8 cellular contexts compared by ENCODE assay signal in genomic region chr14:106044949-106045596, GRCh38.
DNase-seq lines count a peak whose midpoint lies in the region; ATAC-seq, FAIRE-seq and TF ChIP-seq lines count a peak whose summit lies in the region.

No MANE protein-coding gene starts in this region.

- H3K9ac ChIP-seq in GM12878 (ENCODE audit: control insufficient read depth, insufficient read depth, low read length), result no peak overlapping the region

- TF ChIP-seq EP300 in GM12878 (IDR thresholded peaks at IDR 0.05; ENCODE audit: borderline replicate concordance in 1 of 2, control insufficient read depth in 1 of 2, low read depth in 2 of 2, low read length in 2 of 2), result no peak

- H3K27ac ChIP-seq in DOHH2 (ENCODE audit: low read depth, low read length) (no peak overlapping the region), GM12878 (ENCODE audit: control insufficient read depth, insufficient read depth) (no peak overlapping the region), spleen (no peak overlapping the region), uterus (no peak overlapping the region)

- H3K27ac Mint-ChIP-seq in T-helper 2 cell treated with Interferon-gamma antibody and Interleukin-4, amounts not matched to agents 5 μg/mL and 100 μg/mL, for 36 hours, result no peak overlapping the region

- no peak overlapping the region for H3K4me2 ChIP-seq in DOHH2 (ENCODE audit: low read length)
- H3K4me2 ChIP-seq in GM12878 (ENCODE audit: control insufficient read depth, insufficient read depth), result peak overlapping the region; percentile 64

- H3K4me3 ChIP-seq in DOHH2 (ENCODE audit: low read length), result no peak overlapping the region
- H3K4me3 ChIP-seq in GM12878, result no peak overlapping the region
- no peak overlapping the region for H3K4me3 ChIP-seq in spleen
- H3K4me3 ChIP-seq in uterus, result no peak overlapping the region

- no peaks in the 10 kb centered on the region for H3K9me3 Mint-ChIP-seq in T-helper 2 cell treated with Interferon-gamma antibody and Interleukin-4, amounts not matched to agents 5 μg/mL and 100 μg/mL, for 36 hours

- H3K27me3 ChIP-seq in DOHH2 (ENCODE audit: control insufficient read depth, low read length) (no peaks in the 10 kb centered on the region), GM12878 (replicated peaks in 1 of 2; ENCODE audit: control insufficient read depth in 2 of 2, insufficient read depth in 2 of 2, low read length in 1 of 2) (no peaks in the 10 kb centered on the region), spleen (replicated peaks in 1 of 7) (no peaks in the 10 kb centered on the region), uterus (peaks cover 0 to 4% of the 10 kb centered on the region in 2 donors)

- 1% methylated on average over 8 of the region's 9 CpGs for WGBS in GM12878 (ENCODE audit: insufficient coverage, insufficient replicate concordance, low lambda C conversion rate, missing lambda C conversion rate)
- 51 to 61% (median 56%) methylated on average over 8 to 9 of the region's 9 CpGs for WGBS in spleen, 5 donors

- TF ChIP-seq RAD21 in GM12878 (IDR thresholded peaks at IDR 0.05; ENCODE audit: insufficient read depth, low read depth, low read length), result peak; percentile 29; the same call in 1 of the 2 replicates

- intact Hi-C loops in GM12878 (cut with micrococcal nuclease; ENCODE audit: unreplicated experiment), result no loop called here
- intact Hi-C loops in spleen (cut with DNase I; ENCODE audit: low total_unique reads), result no loop called here
- intact Hi-C loops in uterus (cut with DNase I; ENCODE audit: low total_unique reads), result no loop called here

- SMC1A ChIA-PET in GM12878 (lab: Charles Lee; ENCODE audit: uncharacterized antibody, unreplicated experiment), result no interaction called here

- RAD21 ChIA-PET in GM12878 (lab: Charles Lee; ENCODE audit: unreplicated experiment), result no interaction called here

- peak; percentile 77 for DNase-seq in T-helper 2 cell treated with Interferon-gamma antibody and Interleukin-4, amounts not matched to agents 5 μg/mL and 100 μg/mL, for 36 hours (ENCODE audit: low spot score)
- no peak for DNase-seq in GM12878 (ENCODE audit: low read depth, low spot score)
- DNase-seq in spleen, result peak; percentile 85
- no peak for DNase-seq in uterus
- no peak for DNase-seq in hypothalamus (lab: John Stamatoyannopoulos, UW)
- DNase-seq in putamen (ENCODE audit: low spot score), result no peak

- H3K27me3 Mint-ChIP-seq in T-helper 2 cell treated with Interferon-gamma antibody and Interleukin-4, amounts not matched to agents 5 μg/mL and 100 μg/mL, for 36 hours (ENCODE audit: low read depth), result peaks cover 3% of the 10 kb centered on the region

- no TSS peak for BruUV-seq in GM12878 (replicated peaks; lab: Mats Ljungman, UMichigan)

- no peak for FAIRE-seq in GM12878 (lab: Jason Lieb, UNC)

- CTCF ChIA-PET in GM12878 (lab: Yijun Ruan, JAX), result no interaction called here

- no peaks in the 10 kb centered on the region for H3K36me3 ChIP-seq in DOHH2 (ENCODE audit: control insufficient read depth, low read length)
- H3K36me3 ChIP-seq in GM12878 (ENCODE audit: control insufficient read depth in 2 of 2, insufficient read depth in 2 of 2, low read length in 1 of 2), result no peaks in the 10 kb centered on the region
- H3K36me3 ChIP-seq in spleen, result no peaks in the 10 kb centered on the region
- no peaks in the 10 kb centered on the region for H3K36me3 ChIP-seq in uterus

- ATAC-seq in HG03521 (IDR thresholded peaks at IDR 0.05; ENCODE audit: unreplicated experiment), result peak; percentile 50
- ATAC-seq in GM12878, result no peak

- H3K79me2 ChIP-seq in DOHH2 (ENCODE audit: control insufficient read depth, low read length), result no peaks in the 10 kb centered on the region
- H3K79me2 ChIP-seq in GM12878 (ENCODE audit: control insufficient read depth, insufficient read depth, low read length), result no peaks in the 10 kb centered on the region

- H3K36me3 Mint-ChIP-seq in T-helper 2 cell treated with Interferon-gamma antibody and Interleukin-4, amounts not matched to agents 5 μg/mL and 100 μg/mL, for 36 hours (ENCODE audit: low read depth), result no peaks in the 10 kb centered on the region

- POLR2A ChIA-PET in GM12878 (lab: Charles Lee), result no interaction called here

- H4K20me1 ChIP-seq in DOHH2 (ENCODE audit: control insufficient read depth, insufficient read depth, low read depth, low read length) (no peaks in the 10 kb centered on the region), GM12878 (ENCODE audit: control insufficient read depth, insufficient read depth) (no peaks in the 10 kb centered on the region)

- H3K9me2 ChIP-seq in DOHH2 (replicated peaks; ENCODE audit: control insufficient read depth, low read length), result no peaks in the 10 kb centered on the region

- TF ChIP-seq POLR2A in GM12878 (IDR thresholded peaks at IDR 0.05; ENCODE audit: low read depth, low read length), result no peak
- no peak for TF ChIP-seq POLR2A in spleen (IDR thresholded peaks at IDR 0.05)
- no peak for TF ChIP-seq POLR2A in uterus (IDR thresholded peaks at IDR 0.05)

- H3K4me1 Mint-ChIP-seq in T-helper 2 cell treated with Interferon-gamma antibody and Interleukin-4, amounts not matched to agents 5 μg/mL and 100 μg/mL, for 36 hours (ENCODE audit: low read depth), result no peaks in the 10 kb centered on the region

- in situ Hi-C loops in GM12878 (cut with MboI), result no loop called here

- peak; percentile 94 for TF ChIP-seq CTCF in DOHH2 (IDR thresholded peaks at IDR 0.05; ENCODE audit: low read depth, low read length, poor library complexity, severe bottlenecking)
- peak in 1 of 3 experiments; percentile 84; a peak in 3 of 6 replicates for TF ChIP-seq CTCF in GM12878 (IDR thresholded peaks at IDR 0.05 in 2 of 3, conservative IDR thresholded peaks at IDR 0.05 in 1 of 3; ENCODE audit: control insufficient read depth in 2 of 3, extremely low read depth in 1 of 3, insufficient read depth in 1 of 3, low read depth in 3 of 3, low read length in 3 of 3)
- TF ChIP-seq CTCF in spleen (IDR thresholded peaks at IDR 0.05 in 8 of 11, conservative IDR thresholded peaks at IDR 0.05 in 3 of 11), result peak in 10 of 11 experiments; percentile 28 to 73 (median 60)
- TF ChIP-seq CTCF in uterus (IDR thresholded peaks at IDR 0.05), result peak in 1 of 4 experiments; percentile 19

- no peaks in the 10 kb centered on the region for H3K4me1 ChIP-seq in DOHH2 (ENCODE audit: control insufficient read depth, low read length)
- H3K4me1 ChIP-seq in GM12878 (ENCODE audit: control insufficient read depth, insufficient read depth, low read length), result no peaks in the 10 kb centered on the region; the same call in 1 of the 2 replicates
- peaks cover 0 to 4% (median 0%) of the 10 kb centered on the region in 6 donors for H3K4me1 ChIP-seq in spleen
- no peaks in the 10 kb centered on the region for H3K4me1 ChIP-seq in uterus

- peak overlapping the region; percentile 47 for H2AFZ ChIP-seq in GM12878 (ENCODE audit: control insufficient read depth, low read depth, low read length)

- no peaks in the 10 kb centered on the region for H3F3A ChIP-seq in DOHH2 (ENCODE audit: control insufficient read depth, insufficient read depth)

- H3K9me3 ChIP-seq in DOHH2 (ENCODE audit: control insufficient read depth, insufficient read depth, low read length) (no peaks in the 10 kb centered on the region), GM12878 (replicated peaks; ENCODE audit: control insufficient read depth, insufficient read depth, low read length) (no peaks in the 10 kb centered on the region), spleen (no peaks in the 10 kb centered on the region), uterus (no peaks in the 10 kb centered on the region)

- no peak overlapping the region for H3K4me3 Mint-ChIP-seq in T-helper 2 cell treated with Interferon-gamma antibody and Interleukin-4, amounts not matched to agents 5 μg/mL and 100 μg/mL, for 36 hours

TF ChIP-seq in GM12878, 131 proteins besides CTCF, POLR2A, EP300 and RAD21 (continues in another document):
- TF ChIP-seq TARDBP (IDR thresholded peaks at IDR 0.05; ENCODE audit: borderline replicate concordance), result no peak
- TF ChIP-seq USF1 (IDR thresholded peaks at IDR 0.05; ENCODE audit: borderline replicate concordance, extremely low read length, insufficient read depth, low read depth, low read length), result no peak
- 0 out of 2 replicates have a peak, but pooled peaks have one; percentile 29 for TF ChIP-seq YY1 (IDR thresholded peaks at IDR 0.05; ENCODE audit: low read depth, low read length)
- TF ChIP-seq JUND (IDR thresholded peaks at IDR 0.05; ENCODE audit: low read depth, low read length), result no peak
- no peak for TF ChIP-seq NFXL1 (IDR thresholded peaks at IDR 0.05; ENCODE audit: borderline replicate concordance)
- TF ChIP-seq EZH2 (IDR thresholded peaks at IDR 0.05; ENCODE audit: borderline replicate concordance, control insufficient read depth, low read depth, low read length), result no peak
- TF ChIP-seq PML (IDR thresholded peaks at IDR 0.05; ENCODE audit: low read length), result no peak
- TF ChIP-seq ZBTB4 (CRISPR knock-in tag; IDR thresholded peaks at IDR 0.05), result no peak

Comparison
In these comparisons a context has a peak if more than half of its experiments do, and no peak if none do; other contexts are left out.
1. DNase-seq: peak in T-helper 2 cell treated with Interferon-gamma antibody and Interleukin-4, amounts not matched to agents 5 μg/mL and 100 μg/mL, for 36 hours (single experiment) and spleen (single experiment); none in GM12878 (single experiment), uterus (0 of 2), hypothalamus (0 of 51) and putamen (single experiment).